Comparison of ENCODE assay signal across 1 cellular context in genomic region chr6:139030211-139030530, GRCh38.
TF ChIP-seq lines count a peak whose summit lies in the region.

No MANE protein-coding gene starts in this region.

TF ChIP-seq in IMR-90, 13 proteins besides CTCF, POLR2A, EP300 and RAD21:
- TF ChIP-seq USF2 (IDR thresholded peaks at IDR 0.05; ENCODE audit: low read depth, low read length): no peak
- no peak for TF ChIP-seq ELK1 (IDR thresholded peaks at IDR 0.05; ENCODE audit: borderline replicate concordance, low read depth, low read length)
- no peak for TF ChIP-seq MXI1 (IDR thresholded peaks at IDR 0.05; ENCODE audit: borderline replicate concordance, low read depth, low read length)
- TF ChIP-seq RCOR1 (IDR thresholded peaks at IDR 0.05; ENCODE audit: insufficient replicate concordance, low read length): no peak
- TF ChIP-seq NFE2L2 (IDR thresholded peaks at IDR 0.05; ENCODE audit: low read depth, low read length): no peak
- TF ChIP-seq FOS (IDR thresholded peaks at IDR 0.05; ENCODE audit: low read depth, low read length): no peak
- no peak for TF ChIP-seq CHD1 (IDR thresholded peaks at IDR 0.05; ENCODE audit: low read depth, low read length)
- TF ChIP-seq RFX5 (IDR thresholded peaks at IDR 0.05; ENCODE audit: low read depth, low read length): no peak
- no peak for TF ChIP-seq SMC3 (IDR thresholded peaks at IDR 0.05; ENCODE audit: low read depth, low read length)
- no peak for TF ChIP-seq CEBPB (IDR thresholded peaks at IDR 0.05; ENCODE audit: low read depth, low read length)
- TF ChIP-seq BHLHE40 (IDR thresholded peaks at IDR 0.05; ENCODE audit: low read depth, low read length): no peak
